ENCODE assay signal across 1 cellular context in genomic region chr14:90242444-90242843, GRCh38.
TF ChIP-seq lines count a peak whose summit lies in the region.

No MANE protein-coding gene starts in this region.

TF ChIP-seq in K562, 482 proteins besides CTCF, POLR2A, EP300 and RAD21 (continued from another document):
- TF ChIP-seq ATF2 (CRISPR knock-in tag; IDR thresholded peaks at IDR 0.05) (no peak), HDAC8 (tag; IDR thresholded peaks at IDR 0.05) (no peak), TCF3 (CRISPR knock-in tag; IDR thresholded peaks at IDR 0.05) (peak; percentile 55), ZNF717 (CRISPR knock-in tag; IDR thresholded peaks at IDR 0.05) (no peak), GATAD2B (IDR thresholded peaks at IDR 0.05; ENCODE audit: borderline replicate concordance) (no peak), BMI1 (IDR thresholded peaks at IDR 0.05; ENCODE audit: low read length) (no peak), TEAD4 (IDR thresholded peaks at IDR 0.05; ENCODE audit: low read length) (peak; percentile 57), TEAD4 (CRISPR knock-in tag; IDR thresholded peaks at IDR 0.05; ENCODE audit: borderline replicate concordance) (no peak), TAL1 (IDR thresholded peaks at IDR 0.05) (peak; percentile 76), MCM5 (IDR thresholded peaks at IDR 0.05; ENCODE audit: low read depth) (no peak), CBFA2T2 (conservative IDR thresholded peaks at IDR 0.05) (peak; percentile 48), TAF1 (IDR thresholded peaks at IDR 0.05; ENCODE audit: control insufficient read depth, extremely low read depth, insufficient read depth, low read length, severe bottlenecking) (no peak), ARID1B (IDR thresholded peaks at IDR 0.05) (peak; percentile 58), ZNF197 (CRISPR knock-in tag; IDR thresholded peaks at IDR 0.05; ENCODE audit: low read depth) (no peak), PREB (CRISPR knock-in tag; IDR thresholded peaks at IDR 0.05) (no peak), MTA2 (IDR thresholded peaks at IDR 0.05; ENCODE audit: low read depth) (0 out of 2 replicates have a peak, but pooled peaks have one; percentile 12), KAT2B (IDR thresholded peaks at IDR 0.05; ENCODE audit: low read depth, low read length) (no peak), SAFB (IDR thresholded peaks at IDR 0.05; ENCODE audit: borderline replicate concordance, low read depth, low read length) (no peak), SREBF1 (IDR thresholded peaks at IDR 0.05; ENCODE audit: borderline replicate concordance, low read depth, low read length) (no peak)
- TF ChIP-seq, protein P1, sequence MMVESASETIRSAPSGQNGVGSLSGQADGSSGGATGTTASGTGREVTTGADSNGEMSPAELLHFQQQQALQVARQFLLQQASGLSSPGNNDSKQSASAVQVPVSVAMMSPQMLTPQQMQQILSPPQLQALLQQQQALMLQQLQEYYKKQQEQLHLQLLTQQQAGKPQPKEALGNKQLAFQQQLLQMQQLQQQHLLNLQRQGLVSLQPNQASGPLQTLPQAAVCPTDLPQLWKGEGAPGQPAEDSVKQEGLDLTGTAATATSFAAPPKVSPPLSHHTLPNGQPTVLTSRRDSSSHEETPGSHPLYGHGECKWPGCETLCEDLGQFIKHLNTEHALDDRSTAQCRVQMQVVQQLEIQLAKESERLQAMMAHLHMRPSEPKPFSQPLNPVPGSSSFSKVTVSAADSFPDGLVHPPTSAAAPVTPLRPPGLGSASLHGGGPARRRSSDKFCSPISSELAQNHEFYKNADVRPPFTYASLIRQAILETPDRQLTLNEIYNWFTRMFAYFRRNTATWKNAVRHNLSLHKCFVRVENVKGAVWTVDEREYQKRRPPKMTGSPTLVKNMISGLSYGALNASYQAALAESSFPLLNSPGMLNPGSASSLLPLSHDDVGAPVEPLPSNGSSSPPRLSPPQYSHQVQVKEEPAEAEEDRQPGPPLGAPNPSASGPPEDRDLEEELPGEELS (CRISPR knock-in tag; IDR thresholded peaks at IDR 0.05; ENCODE audit: borderline replicate concordance): no peak
- TF ChIP-seq, protein P2, sequence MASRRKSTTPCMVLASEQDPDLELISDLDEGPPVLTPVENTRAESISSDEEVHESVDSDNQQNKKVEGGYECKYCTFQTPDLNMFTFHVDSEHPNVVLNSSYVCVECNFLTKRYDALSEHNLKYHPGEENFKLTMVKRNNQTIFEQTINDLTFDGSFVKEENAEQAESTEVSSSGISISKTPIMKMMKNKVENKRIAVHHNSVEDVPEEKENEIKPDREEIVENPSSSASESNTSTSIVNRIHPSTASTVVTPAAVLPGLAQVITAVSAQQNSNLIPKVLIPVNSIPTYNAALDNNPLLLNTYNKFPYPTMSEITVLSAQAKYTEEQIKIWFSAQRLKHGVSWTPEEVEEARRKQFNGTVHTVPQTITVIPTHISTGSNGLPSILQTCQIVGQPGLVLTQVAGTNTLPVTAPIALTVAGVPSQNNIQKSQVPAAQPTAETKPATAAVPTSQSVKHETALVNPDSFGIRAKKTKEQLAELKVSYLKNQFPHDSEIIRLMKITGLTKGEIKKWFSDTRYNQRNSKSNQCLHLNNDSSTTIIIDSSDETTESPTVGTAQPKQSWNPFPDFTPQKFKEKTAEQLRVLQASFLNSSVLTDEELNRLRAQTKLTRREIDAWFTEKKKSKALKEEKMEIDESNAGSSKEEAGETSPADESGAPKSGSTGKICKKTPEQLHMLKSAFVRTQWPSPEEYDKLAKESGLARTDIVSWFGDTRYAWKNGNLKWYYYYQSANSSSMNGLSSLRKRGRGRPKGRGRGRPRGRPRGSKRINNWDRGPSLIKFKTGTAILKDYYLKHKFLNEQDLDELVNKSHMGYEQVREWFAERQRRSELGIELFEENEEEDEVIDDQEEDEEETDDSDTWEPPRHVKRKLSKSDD (conservative IDR thresholded peaks at IDR 0.05; ENCODE audit: low read length): no peak
- TF ChIP-seq, protein P3, sequence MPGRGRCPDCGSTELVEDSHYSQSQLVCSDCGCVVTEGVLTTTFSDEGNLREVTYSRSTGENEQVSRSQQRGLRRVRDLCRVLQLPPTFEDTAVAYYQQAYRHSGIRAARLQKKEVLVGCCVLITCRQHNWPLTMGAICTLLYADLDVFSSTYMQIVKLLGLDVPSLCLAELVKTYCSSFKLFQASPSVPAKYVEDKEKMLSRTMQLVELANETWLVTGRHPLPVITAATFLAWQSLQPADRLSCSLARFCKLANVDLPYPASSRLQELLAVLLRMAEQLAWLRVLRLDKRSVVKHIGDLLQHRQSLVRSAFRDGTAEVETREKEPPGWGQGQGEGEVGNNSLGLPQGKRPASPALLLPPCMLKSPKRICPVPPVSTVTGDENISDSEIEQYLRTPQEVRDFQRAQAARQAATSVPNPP (IDR thresholded peaks at IDR 0.05; ENCODE audit: borderline replicate concordance, insufficient read depth, insufficient read length): no peak
